ENCODE assay signal across 1 cellular context in the genomic region with DNA sequence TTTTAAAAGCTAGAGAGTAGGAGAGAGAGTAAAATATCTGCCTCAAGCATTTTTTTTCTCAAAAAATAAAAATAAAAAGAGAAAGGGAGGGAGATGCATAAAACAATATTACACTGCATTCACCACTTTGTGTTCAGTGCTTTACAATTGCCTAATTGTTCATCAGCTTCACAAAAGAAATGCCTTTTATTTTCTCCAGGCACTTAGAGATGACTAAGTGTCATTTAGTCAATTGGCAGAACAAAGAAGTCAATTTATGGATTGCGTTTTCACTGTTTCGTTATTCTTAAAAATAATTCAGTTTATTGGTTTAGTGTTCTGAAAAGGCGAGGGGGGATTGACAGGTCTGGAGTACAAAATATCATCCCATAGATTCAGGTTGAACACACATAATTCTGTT.
TF ChIP-seq lines count a peak whose summit lies in the region.

No MANE protein-coding gene starts in this region.

TF ChIP-seq in GM23338, 12 proteins besides CTCF, POLR2A, EP300 and RAD21:
- TF ChIP-seq, protein P1, sequence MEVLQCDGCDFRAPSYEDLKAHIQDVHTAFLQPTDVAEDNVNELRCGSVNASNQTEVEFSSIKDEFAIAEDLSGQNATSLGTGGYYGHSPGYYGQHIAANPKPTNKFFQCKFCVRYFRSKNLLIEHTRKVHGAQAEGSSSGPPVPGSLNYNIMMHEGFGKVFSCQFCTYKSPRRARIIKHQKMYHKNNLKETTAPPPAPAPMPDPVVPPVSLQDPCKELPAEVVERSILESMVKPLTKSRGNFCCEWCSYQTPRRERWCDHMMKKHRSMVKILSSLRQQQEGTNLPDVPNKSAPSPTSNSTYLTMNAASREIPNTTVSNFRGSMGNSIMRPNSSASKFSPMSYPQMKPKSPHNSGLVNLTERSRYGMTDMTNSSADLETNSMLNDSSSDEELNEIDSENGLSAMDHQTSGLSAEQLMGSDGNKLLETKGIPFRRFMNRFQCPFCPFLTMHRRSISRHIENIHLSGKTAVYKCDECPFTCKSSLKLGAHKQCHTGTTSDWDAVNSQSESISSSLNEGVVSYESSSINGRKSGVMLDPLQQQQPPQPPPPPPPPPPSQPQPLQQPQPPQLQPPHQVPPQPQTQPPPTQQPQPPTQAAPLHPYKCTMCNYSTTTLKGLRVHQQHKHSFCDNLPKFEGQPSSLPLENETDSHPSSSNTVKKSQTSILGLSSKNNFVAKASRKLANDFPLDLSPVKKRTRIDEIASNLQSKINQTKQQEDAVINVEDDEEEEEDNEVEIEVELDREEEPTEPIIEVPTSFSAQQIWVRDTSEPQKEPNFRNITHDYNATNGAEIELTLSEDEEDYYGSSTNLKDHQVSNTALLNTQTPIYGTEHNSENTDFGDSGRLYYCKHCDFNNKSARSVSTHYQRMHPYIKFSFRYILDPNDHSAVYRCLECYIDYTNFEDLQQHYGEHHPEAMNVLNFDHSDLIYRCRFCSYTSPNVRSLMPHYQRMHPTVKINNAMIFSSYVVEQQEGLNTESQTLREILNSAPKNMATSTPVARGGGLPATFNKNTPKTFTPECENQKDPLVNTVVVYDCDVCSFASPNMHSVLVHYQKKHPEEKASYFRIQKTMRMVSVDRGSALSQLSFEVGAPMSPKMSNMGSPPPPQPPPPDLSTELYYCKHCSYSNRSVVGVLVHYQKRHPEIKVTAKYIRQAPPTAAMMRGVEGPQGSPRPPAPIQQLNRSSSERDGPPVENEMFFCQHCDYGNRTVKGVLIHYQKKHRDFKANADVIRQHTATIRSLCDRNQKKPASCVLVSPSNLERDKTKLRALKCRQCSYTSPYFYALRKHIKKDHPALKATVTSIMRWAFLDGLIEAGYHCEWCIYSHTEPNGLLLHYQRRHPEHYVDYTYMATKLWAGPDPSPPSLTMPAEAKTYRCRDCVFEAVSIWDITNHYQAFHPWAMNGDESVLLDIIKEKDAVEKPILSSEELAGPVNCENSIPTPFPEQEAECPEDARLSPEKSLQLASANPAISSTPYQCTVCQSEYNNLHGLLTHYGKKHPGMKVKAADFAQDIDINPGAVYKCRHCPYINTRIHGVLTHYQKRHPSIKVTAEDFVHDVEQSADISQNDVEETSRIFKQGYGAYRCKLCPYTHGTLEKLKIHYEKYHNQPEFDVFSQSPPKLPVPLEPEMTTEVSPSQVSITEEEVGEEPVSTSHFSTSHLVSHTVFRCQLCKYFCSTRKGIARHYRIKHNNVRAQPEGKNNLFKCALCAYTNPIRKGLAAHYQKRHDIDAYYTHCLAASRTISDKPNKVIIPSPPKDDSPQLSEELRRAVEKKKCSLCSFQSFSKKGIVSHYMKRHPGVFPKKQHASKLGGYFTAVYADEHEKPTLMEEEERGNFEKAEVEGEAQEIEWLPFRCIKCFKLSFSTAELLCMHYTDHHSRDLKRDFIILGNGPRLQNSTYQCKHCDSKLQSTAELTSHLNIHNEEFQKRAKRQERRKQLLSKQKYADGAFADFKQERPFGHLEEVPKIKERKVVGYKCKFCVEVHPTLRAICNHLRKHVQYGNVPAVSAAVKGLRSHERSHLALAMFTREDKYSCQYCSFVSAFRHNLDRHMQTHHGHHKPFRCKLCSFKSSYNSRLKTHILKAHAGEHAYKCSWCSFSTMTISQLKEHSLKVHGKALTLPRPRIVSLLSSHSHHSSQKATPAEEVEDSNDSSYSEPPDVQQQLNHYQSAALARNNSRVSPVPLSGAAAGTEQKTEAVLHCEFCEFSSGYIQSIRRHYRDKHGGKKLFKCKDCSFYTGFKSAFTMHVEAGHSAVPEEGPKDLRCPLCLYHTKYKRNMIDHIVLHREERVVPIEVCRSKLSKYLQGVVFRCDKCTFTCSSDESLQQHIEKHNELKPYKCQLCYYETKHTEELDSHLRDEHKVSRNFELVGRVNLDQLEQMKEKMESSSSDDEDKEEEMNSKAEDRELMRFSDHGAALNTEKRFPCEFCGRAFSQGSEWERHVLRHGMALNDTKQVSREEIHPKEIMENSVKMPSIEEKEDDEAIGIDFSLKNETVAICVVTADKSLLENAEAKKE (CRISPR knock-in tag; IDR thresholded peaks at IDR 0.05), result no peak
- TF ChIP-seq EZH2 (IDR thresholded peaks at IDR 0.05; ENCODE audit: low read depth, unreplicated experiment), result no peak
- TF ChIP-seq, protein P2, sequence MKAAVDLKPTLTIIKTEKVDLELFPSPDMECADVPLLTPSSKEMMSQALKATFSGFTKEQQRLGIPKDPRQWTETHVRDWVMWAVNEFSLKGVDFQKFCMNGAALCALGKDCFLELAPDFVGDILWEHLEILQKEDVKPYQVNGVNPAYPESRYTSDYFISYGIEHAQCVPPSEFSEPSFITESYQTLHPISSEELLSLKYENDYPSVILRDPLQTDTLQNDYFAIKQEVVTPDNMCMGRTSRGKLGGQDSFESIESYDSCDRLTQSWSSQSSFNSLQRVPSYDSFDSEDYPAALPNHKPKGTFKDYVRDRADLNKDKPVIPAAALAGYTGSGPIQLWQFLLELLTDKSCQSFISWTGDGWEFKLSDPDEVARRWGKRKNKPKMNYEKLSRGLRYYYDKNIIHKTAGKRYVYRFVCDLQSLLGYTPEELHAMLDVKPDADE (IDR thresholded peaks at IDR 0.05), result no peak
- no peak for TF ChIP-seq ZNF331 (CRISPR knock-in tag; IDR thresholded peaks at IDR 0.05; ENCODE audit: low read depth)
- no peak for TF ChIP-seq JUNB (IDR thresholded peaks at IDR 0.05; ENCODE audit: unreplicated experiment)
- no peak for TF ChIP-seq NANOG (IDR thresholded peaks at IDR 0.05; ENCODE audit: borderline replicate concordance)
- TF ChIP-seq CREB1 (CRISPR knock-in tag; IDR thresholded peaks at IDR 0.05; ENCODE audit: low read depth), result no peak
- no peak for TF ChIP-seq ZNF114 (CRISPR knock-in tag; IDR thresholded peaks at IDR 0.05)
- TF ChIP-seq, protein P3, sequence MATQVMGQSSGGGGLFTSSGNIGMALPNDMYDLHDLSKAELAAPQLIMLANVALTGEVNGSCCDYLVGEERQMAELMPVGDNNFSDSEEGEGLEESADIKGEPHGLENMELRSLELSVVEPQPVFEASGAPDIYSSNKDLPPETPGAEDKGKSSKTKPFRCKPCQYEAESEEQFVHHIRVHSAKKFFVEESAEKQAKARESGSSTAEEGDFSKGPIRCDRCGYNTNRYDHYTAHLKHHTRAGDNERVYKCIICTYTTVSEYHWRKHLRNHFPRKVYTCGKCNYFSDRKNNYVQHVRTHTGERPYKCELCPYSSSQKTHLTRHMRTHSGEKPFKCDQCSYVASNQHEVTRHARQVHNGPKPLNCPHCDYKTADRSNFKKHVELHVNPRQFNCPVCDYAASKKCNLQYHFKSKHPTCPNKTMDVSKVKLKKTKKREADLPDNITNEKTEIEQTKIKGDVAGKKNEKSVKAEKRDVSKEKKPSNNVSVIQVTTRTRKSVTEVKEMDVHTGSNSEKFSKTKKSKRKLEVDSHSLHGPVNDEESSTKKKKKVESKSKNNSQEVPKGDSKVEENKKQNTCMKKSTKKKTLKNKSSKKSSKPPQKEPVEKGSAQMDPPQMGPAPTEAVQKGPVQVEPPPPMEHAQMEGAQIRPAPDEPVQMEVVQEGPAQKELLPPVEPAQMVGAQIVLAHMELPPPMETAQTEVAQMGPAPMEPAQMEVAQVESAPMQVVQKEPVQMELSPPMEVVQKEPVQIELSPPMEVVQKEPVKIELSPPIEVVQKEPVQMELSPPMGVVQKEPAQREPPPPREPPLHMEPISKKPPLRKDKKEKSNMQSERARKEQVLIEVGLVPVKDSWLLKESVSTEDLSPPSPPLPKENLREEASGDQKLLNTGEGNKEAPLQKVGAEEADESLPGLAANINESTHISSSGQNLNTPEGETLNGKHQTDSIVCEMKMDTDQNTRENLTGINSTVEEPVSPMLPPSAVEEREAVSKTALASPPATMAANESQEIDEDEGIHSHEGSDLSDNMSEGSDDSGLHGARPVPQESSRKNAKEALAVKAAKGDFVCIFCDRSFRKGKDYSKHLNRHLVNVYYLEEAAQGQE (IDR thresholded peaks at IDR 0.05; ENCODE audit: unreplicated experiment), result no peak
- no peak for TF ChIP-seq STAT1 (IDR thresholded peaks at IDR 0.05; ENCODE audit: unreplicated experiment)
- no peak for TF ChIP-seq POLR2AphosphoS5 (IDR thresholded peaks at IDR 0.05; ENCODE audit: low read depth)
- no peak for TF ChIP-seq EZH2phosphoT487 (IDR thresholded peaks at IDR 0.05; ENCODE audit: unreplicated experiment)
TF ChIP-seq in GM23338: peak in this region for 0.
